In the genomic region with DNA sequence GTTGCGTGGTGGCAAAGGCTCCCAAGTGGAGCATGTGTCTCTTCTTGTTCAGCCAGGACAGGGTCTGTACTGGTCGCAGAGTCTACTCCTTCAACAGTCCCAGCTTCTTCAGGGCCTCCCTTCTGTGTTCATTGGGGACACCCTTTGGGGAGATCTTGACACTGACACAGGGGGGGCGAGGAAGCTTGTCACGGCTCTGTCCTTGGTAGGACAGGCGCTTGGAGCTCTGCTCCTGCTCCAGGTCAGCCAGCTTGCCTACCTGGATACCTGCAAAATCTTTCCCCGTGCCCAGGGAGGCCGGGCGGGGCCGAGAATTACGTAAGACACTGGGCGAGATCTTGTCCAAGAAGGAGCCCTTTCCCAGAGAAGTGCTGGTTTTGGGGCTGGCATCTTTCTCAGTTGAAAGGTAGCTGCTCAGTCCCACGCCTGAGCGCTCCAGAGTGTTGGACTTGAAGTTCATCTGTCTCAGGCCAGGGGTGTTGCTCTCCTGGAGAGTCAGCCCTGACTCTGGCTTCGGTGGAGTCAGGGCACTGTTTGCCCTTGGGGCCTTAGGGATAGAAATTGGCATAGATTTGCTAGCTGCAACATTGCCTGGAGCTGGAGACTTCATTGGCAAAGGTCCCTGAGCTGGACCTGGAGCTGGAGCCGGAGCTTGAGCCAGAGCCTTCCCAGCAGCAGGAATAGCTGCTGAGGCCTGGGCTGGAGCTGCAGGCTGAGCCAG, we compare ENCODE assay signal across 19 cellular contexts. TPM values are rescaled to one million over a fixed set of nuclear protein-coding genes. Genes with fewer than 3 reads are reported as not detected.
A peak's percentile ranks its signal among the peaks of the same experiment; 100 is the strongest.
DNase-seq lines count a peak whose midpoint lies in the region; ATAC-seq and TF ChIP-seq lines count a peak whose summit lies in the region.
"Had no signal": no experiment of that assay in that cellular context is flagged by ENCODE, and none has a peak within 500 bp of the region (broad histone marks: within the 10 kb centered on the region; RNA-seq: fewer than 3 reads in every experiment).

No MANE protein-coding gene starts in this region.

- H2AK5ac ChIP-seq in neuronal stem cell (ENCODE audit: low read depth, low read length): no peak overlapping the region

- H3K9me2 ChIP-seq in HCT116 (ENCODE audit: insufficient read depth): no peaks in the 10 kb centered on the region

- no peak overlapping the region for H3K23ac ChIP-seq in neuronal stem cell (ENCODE audit: low read depth, low read length, poor library complexity)

- H3K4me2 ChIP-seq in HCT116 (ENCODE audit: low read length) (peak overlapping the region; percentile 72), neuronal stem cell (ENCODE audit: insufficient read depth, low read length, poor library complexity, severe bottlenecking) (no peak overlapping the region)

- H3K4me1 ChIP-seq in HCT116 (ENCODE audit: control insufficient read depth in 1 of 2, insufficient read depth in 2 of 2, low read length in 2 of 2) (peaks cover 35 to 90% of the 10 kb centered on the region in 2 experiments), neuronal stem cell (ENCODE audit: control insufficient read depth in 2 of 2, insufficient read depth in 1 of 2, low read depth in 1 of 2, low read length in 2 of 2) (peaks cover 8 to 9% of the 10 kb centered on the region in 2 donors)
- H3K4me1 ChIP-seq: uterus had no signal

- H4K8ac ChIP-seq in neuronal stem cell (ENCODE audit: low read depth, low read length): no peak overlapping the region

- H3K9ac ChIP-seq in HCT116 (ENCODE audit: low read length) (peak overlapping the region; percentile 54), neuronal stem cell (ENCODE audit: low read depth, low read length, poor library complexity) (no peak overlapping the region)

- H3K27ac Mint-ChIP-seq in MCF 10A (ENCODE audit: low read depth, unreplicated experiment): peak overlapping the region; percentile 60
- H3K27ac Mint-ChIP-seq: activated CD8-positive, alpha-beta T cell treated with anti-CD3 and anti-CD28 coated beads, Interleukin-2, amount 10 ng/mL, durations not matched to agents 7 days and 5 days; activated T-helper 17 cell treated with anti-CD3 and anti-CD28 coated beads, Interleukin-2, amount 50 U/mL, for 72 hours; effector memory CD8-positive, alpha-beta T cell; naive thymus-derived CD4-positive, alpha-beta T cell; stimulated activated memory B cell treated with anti-CD40 and anti-IgM and Interleukin-4, amounts not matched to agents 10 μg/mL and 1 μg/mL and 100 μg/mL, for 72 hours had no signal

- no peak overlapping the region for H2BK12ac ChIP-seq in neuronal stem cell (ENCODE audit: low read length)

- no peak for ATAC-seq in HCT116
- ATAC-seq: activated CD8-positive, alpha-beta T cell treated with anti-CD3 and anti-CD28 coated beads, Interleukin-2, amount 10 ng/mL, durations not matched to agents 7 days and 5 days; activated T-helper 17 cell treated with anti-CD3 and anti-CD28 coated beads, Interleukin-2, amount 50 U/mL, for 72 hours; effector memory CD8-positive, alpha-beta T cell; naive thymus-derived CD4-positive, alpha-beta T cell; stimulated activated memory B cell treated with anti-CD40 and anti-IgM and Interleukin-4, amounts not matched to agents 10 μg/mL and 1 μg/mL and 100 μg/mL, for 72 hours had no signal

- H3K36me3 ChIP-seq in HCT116 (ENCODE audit: control insufficient read depth in 1 of 2, insufficient read depth in 2 of 2, low read length in 2 of 2) (no peaks in the 10 kb centered on the region; a peak in 1 of 4 replicates), neuronal stem cell (replicated peaks in 1 of 2; ENCODE audit: control insufficient read depth in 2 of 2, insufficient read depth in 2 of 2, low read length in 2 of 2) (no peaks in the 10 kb centered on the region)
- H3K36me3 ChIP-seq: adrenal gland, spleen, uterus had no signal

- H3K14ac ChIP-seq in neuronal stem cell (ENCODE audit: low read length): no peak overlapping the region

- CTCF ChIA-PET in HCT116 (lab: Charles Lee): interaction anchor here (1.0 kb wide), 1 partner anchor 10 kb away, joined by 3 read pairs; the partner anchor contains the start of gene C1orf116
- CTCF ChIA-PET in MCF 10A (lab: Yijun Ruan, JAX): interaction anchor here (0.5 to 17.4 kb wide), 15 partner anchors 10 to 601 kb away, joined by 3 to 280 read pairs (median 6); partner anchors contain the start of genes C1orf116, EIF2D, PFKFB2 and YOD1

- no peak overlapping the region for H3K27ac ChIP-seq in HCT116 (ENCODE audit: low read depth, low read length)
- H3K27ac ChIP-seq in neuronal stem cell (replicated peaks; ENCODE audit: low read length): no peak overlapping the region
- H3K27ac ChIP-seq: adrenal gland, uterus had no signal

- no peak overlapping the region for H3K18ac ChIP-seq in neuronal stem cell (ENCODE audit: low read length)

- BruUV-seq in HCT116 (replicated peaks; lab: Mats Ljungman, UMichigan) (no TSS peak), MCF 10A (replicated peaks; lab: Mats Ljungman, UMichigan) (no TSS peak)

- H3K27me3 ChIP-seq in HCT116 (ENCODE audit: insufficient read depth, low read length) (no peaks in the 10 kb centered on the region), neuronal stem cell (ENCODE audit: control insufficient read depth in 3 of 3, insufficient read depth in 3 of 3, low read depth in 1 of 3, low read length in 3 of 3) (peaks cover 0 to 41% (median 0%) of the 10 kb centered on the region in 3 experiments)
- H3K27me3 ChIP-seq: adrenal gland, spleen, uterus had no signal

- DNase-seq in HCT116 (ENCODE audit: low read depth, low spot score) (no peak), MCF 10A (ENCODE audit: unreplicated experiment) (peak; percentile 80), neuronal stem cell (ENCODE audit: low spot score) (no peak), head of caudate nucleus (no peak), NCI-H748 (lab: John Stamatoyannopoulos, UW; ENCODE audit: unreplicated experiment) (no peak)
- no peak for DNase-seq in activated CD8-positive, alpha-beta memory T cell treated with anti-CD3 and anti-CD28 coated beads for 24 hours
- DNase-seq: activated CD8-positive, alpha-beta T cell treated with anti-CD3 and anti-CD28 coated beads, Interleukin-2, amount 10 ng/mL, durations not matched to agents 7 days and 5 days; effector memory CD8-positive, alpha-beta T cell; naive thymus-derived CD4-positive, alpha-beta T cell; NCI-H2029; NCI-H510A treated with DMSO at 0.1 percent for 48 hours; spleen; SW 1271; uterus had no signal

- H3K4me3 ChIP-seq in HCT116 (replicated peaks in 1 of 2; ENCODE audit: low read depth in 1 of 2, low read length in 2 of 2) (no peak overlapping the region), neuronal stem cell (ENCODE audit: low read length in 2 of 2) (no peak overlapping the region)
- H3K4me3 ChIP-seq: adrenal gland, spleen, uterus had no signal

- no peaks in the 10 kb centered on the region for H3K27me3 Mint-ChIP-seq in MCF 10A (ENCODE audit: insufficient read depth, unreplicated experiment)

- no peak overlapping the region for H2AFZ ChIP-seq in HCT116 (ENCODE audit: low read depth, low read length, poor library complexity, severe bottlenecking)
- H2AFZ ChIP-seq in neuronal stem cell (ENCODE audit: low read length): no peak overlapping the region

- intact Hi-C loops in HCT116 (cut with micrococcal nuclease): no loop called here
- intact Hi-C loops in MCF 10A (cut with micrococcal nuclease): no loop called here
- intact Hi-C loops in head of caudate nucleus (cut with DNase I): no loop called here

- no peaks in the 10 kb centered on the region for H4K20me1 ChIP-seq in HCT116 (ENCODE audit: insufficient read depth)

- peak overlapping the region; percentile 6 for H2BK15ac ChIP-seq in neuronal stem cell (ENCODE audit: low read length)

- H3K79me2 ChIP-seq in HCT116 (ENCODE audit: insufficient read depth, low read length): no peaks in the 10 kb centered on the region

- POLR2A ChIA-PET in HCT116 (lab: Charles Lee) (interaction anchor here (1.2 to 1.4 kb wide), 2 partner anchors 10 to 11 kb away, joined by 4 to 6 read pairs; partner anchors contain the start of gene C1orf116), MCF 10A (lab: Yijun Ruan, JAX) (interaction anchor here (0.6 to 27.1 kb wide), 13 partner anchors 19 to 387 kb away, joined by 3 to 2100 read pairs (median 5); partner anchors contain the start of genes C1orf116, CD55, DYRK3 and PFKFB2)

- TF ChIP-seq POLR2A in HCT116 (IDR thresholded peaks at IDR 0.05; ENCODE audit: borderline replicate concordance, extremely low read depth, insufficient read depth, insufficient read length): no peak

- H2BK5ac ChIP-seq in neuronal stem cell (ENCODE audit: low read length): no peak overlapping the region

- no peak for TF ChIP-seq RAD21 in HCT116 (IDR thresholded peaks at IDR 0.05; ENCODE audit: low read depth)

- H3K79me1 ChIP-seq in neuronal stem cell (ENCODE audit: low read depth, low read length): no peaks in the 10 kb centered on the region

- H4K91ac ChIP-seq in neuronal stem cell (ENCODE audit: low read depth, low read length, poor library complexity): no peak overlapping the region

- H2BK120ac ChIP-seq in neuronal stem cell (ENCODE audit: low read depth, low read length): no peak overlapping the region

- no peaks in the 10 kb centered on the region for H3K9me3 ChIP-seq in HCT116 (ENCODE audit: control insufficient read depth in 1 of 2, insufficient read depth in 1 of 2, low read depth in 1 of 2, low read length in 2 of 2)
- H3K9me3 ChIP-seq in neuronal stem cell (replicated peaks in 1 of 2; ENCODE audit: control insufficient read depth in 2 of 2, insufficient read depth in 1 of 2, low read depth in 1 of 2, low read length in 2 of 2): no peaks in the 10 kb centered on the region
- H3K9me3 ChIP-seq: adrenal gland, spleen, uterus had no signal

- no CpG with 5 or more reads among the region's 15 CpGs for WGBS in neuronal stem cell (ENCODE audit: extremely low coverage in 2 of 2, insufficient read length in 2 of 2, insufficient replicate concordance in 1 of 2), 2 donors

- TF ChIP-seq CTCF in HCT116 (IDR thresholded peaks at IDR 0.05 in 2 of 3, conservative IDR thresholded peaks at IDR 0.05 in 1 of 3; ENCODE audit: borderline replicate concordance in 1 of 3, insufficient read depth in 1 of 3, low read depth in 2 of 3, low read length in 2 of 3): no peak
- TF ChIP-seq CTCF in MCF 10A (IDR thresholded peaks at IDR 0.05; ENCODE audit: unreplicated experiment): no peak

- H3K4me1 Mint-ChIP-seq in MCF 10A (ENCODE audit: insufficient read depth, unreplicated experiment): peaks cover 68% of the 10 kb centered on the region
- H3K4me1 Mint-ChIP-seq: activated T-helper 17 cell treated with anti-CD3 and anti-CD28 coated beads, Interleukin-2, amount 50 U/mL, for 72 hours; central memory CD8-positive, alpha-beta T cell; naive thymus-derived CD4-positive, alpha-beta T cell; stimulated activated memory B cell treated with anti-CD40 and anti-IgM and Interleukin-4, amounts not matched to agents 10 μg/mL and 1 μg/mL and 100 μg/mL, for 72 hours had no signal

- H3K36me3 Mint-ChIP-seq in MCF 10A (ENCODE audit: insufficient read depth, unreplicated experiment): peaks cover 36% of the 10 kb centered on the region
- H3K36me3 Mint-ChIP-seq: naive thymus-derived CD4-positive, alpha-beta T cell; stimulated activated memory B cell treated with anti-CD40 and anti-IgM and Interleukin-4, amounts not matched to agents 10 μg/mL and 1 μg/mL and 100 μg/mL, for 72 hours had no signal

- H3K4ac ChIP-seq in neuronal stem cell (ENCODE audit: low read length): no peak overlapping the region

- RAD21 ChIA-PET in HCT116 (lab: Charles Lee; ENCODE audit: low non-redundant PET in 1 of 2, low total read pairs in 2 of 2, uncharacterized antibody in 2 of 2, unreplicated experiment in 2 of 2): no interaction called here

- no peaks in the 10 kb centered on the region for H3K9me3 Mint-ChIP-seq in MCF 10A (ENCODE audit: unreplicated experiment)
- H3K9me3 Mint-ChIP-seq: activated T-helper 17 cell treated with anti-CD3 and anti-CD28 coated beads, Interleukin-2, amount 50 U/mL, for 72 hours; central memory CD8-positive, alpha-beta T cell; effector memory CD8-positive, alpha-beta T cell; naive thymus-derived CD4-positive, alpha-beta T cell; stimulated activated memory B cell treated with anti-CD40 and anti-IgM and Interleukin-4, amounts not matched to agents 10 μg/mL and 1 μg/mL and 100 μg/mL, for 72 hours had no signal

- H3K4me3 Mint-ChIP-seq in MCF 10A (ENCODE audit: unreplicated experiment): no peak overlapping the region
- H3K4me3 Mint-ChIP-seq: activated CD8-positive, alpha-beta T cell treated with anti-CD3 and anti-CD28 coated beads, Interleukin-2, amount 10 ng/mL, durations not matched to agents 7 days and 5 days; activated T-helper 17 cell treated with anti-CD3 and anti-CD28 coated beads, Interleukin-2, amount 50 U/mL, for 72 hours; central memory CD8-positive, alpha-beta T cell; effector memory CD8-positive, alpha-beta T cell; naive thymus-derived CD4-positive, alpha-beta T cell; stimulated activated memory B cell treated with anti-CD40 and anti-IgM and Interleukin-4, amounts not matched to agents 10 μg/mL and 1 μg/mL and 100 μg/mL, for 72 hours had no signal

RNA-seq across cellular contexts. Expression of gene C1orf116, which starts 10.5 kb away (rescaled TPM):
- 3.6 TPM for total RNA-seq in HCT116 (2021; ENCODE audit: unreplicated experiment)
- polyA plus RNA-seq in HCT116 (2012): 3.3 and 4.8 TPM in 2 replicates
- total RNA-seq in MCF 10A (2022): 35.4 and 35.5 TPM in 2 replicates
- polyA plus RNA-seq in neuronal stem cell (2013, experiment 1 of 2): 0.15 TPM
- polyA plus RNA-seq in neuronal stem cell (2013, experiment 2 of 2): 0.17 TPM
- total RNA-seq: activated CD8-positive, alpha-beta T cell treated with anti-CD3 and anti-CD28 coated beads, Interleukin-2, amount 10 ng/mL, durations not matched to agents 7 days and 5 days; activated T-helper 17 cell treated with anti-CD3 and anti-CD28 coated beads, Interleukin-2, amount 50 U/mL, for 72 hours; posterior vena cava had no signal
- polyA plus RNA-seq: naive thymus-derived CD4-positive, alpha-beta T cell had no signal

RNA-seq across cellular contexts. Expression of gene YOD1, which starts 29.0 kb away (rescaled TPM):
- total RNA-seq in HCT116 (2021; ENCODE audit: unreplicated experiment): 13.6 TPM
- polyA plus RNA-seq in HCT116 (2012): 5.1 and 6.2 TPM in 2 replicates
- total RNA-seq in MCF 10A (2022): 19.2 and 24.2 TPM in 2 replicates
- 7.8 TPM for polyA plus RNA-seq in neuronal stem cell (2013, experiment 1 of 2)
- polyA plus RNA-seq in neuronal stem cell (2013, experiment 2 of 2): 8.1 TPM

RNA-seq across cellular contexts. Expression of gene PFKFB2, which starts 31.0 kb away (rescaled TPM):
- total RNA-seq in HCT116 (2021; ENCODE audit: unreplicated experiment) (13.9 TPM), MCF 10A (2022) (21.1 and 22.0 TPM in 2 replicates)
- polyA plus RNA-seq in HCT116 (2012): 3.7 and 4.1 TPM in 2 replicates
- 3.0 TPM for polyA plus RNA-seq in neuronal stem cell (2013, experiment 1 of 2)
- 3.1 TPM for polyA plus RNA-seq in neuronal stem cell (2013, experiment 2 of 2)

RNA-seq across cellular contexts. Expression of gene FCAMR, which starts 51.8 kb away (rescaled TPM):
- total RNA-seq in HCT116 (2021; ENCODE audit: unreplicated experiment) (not detected), MCF 10A (2022) (not detected in 2 replicates)
- not detected in 2 replicates for polyA plus RNA-seq in HCT116 (2012)
- polyA plus RNA-seq in neuronal stem cell (2013, experiment 1 of 2): not detected
- not detected for polyA plus RNA-seq in neuronal stem cell (2013, experiment 2 of 2)
- total RNA-seq: activated CD8-positive, alpha-beta T cell treated with anti-CD3 and anti-CD28 coated beads, Interleukin-2, amount 10 ng/mL, durations not matched to agents 7 days and 5 days; activated T-helper 17 cell treated with anti-CD3 and anti-CD28 coated beads, Interleukin-2, amount 50 U/mL, for 72 hours; adrenal gland; naive thymus-derived CD4-positive, alpha-beta T cell; posterior vena cava; uterus had no signal
- polyA plus RNA-seq: adrenal gland; naive thymus-derived CD4-positive, alpha-beta T cell had no signal
